Comparison of ENCODE assay signal across 34 cellular contexts in genomic region chr2:157220502-157220901, GRCh38. TPM values are rescaled to one million over a fixed set of nuclear protein-coding genes. Genes with fewer than 3 reads are reported as not detected.
"Had no signal": no experiment of that assay in that cellular context is flagged by ENCODE, and none has a peak within 500 bp of the region (broad histone marks: within the 10 kb centered on the region; RNA-seq: fewer than 3 reads in every experiment).

No MANE protein-coding gene starts in this region.

- DNase-seq: activated B cell treated with CpG ODN at 0.5 μM for 24 hours; activated CD4-positive, alpha-beta memory T cell treated with anti-CD3 and anti-CD28 coated beads for 36 hours; activated CD4-positive, alpha-beta T cell treated with anti-CD3 and anti-CD28 coated beads for 4 hours; activated CD4-positive, alpha-beta T cell treated with anti-CD3 and anti-CD28 coated beads, Interleukin-2, amount 10 ng/mL, durations not matched to agents 24 days and 14 days; activated CD4-positive, alpha-beta T cell treated with anti-CD3 and anti-CD28 coated beads, Interleukin-2, amount 50 U/mL, for 1 hour; activated CD4-positive, alpha-beta T cell treated with anti-CD3 and anti-CD28 coated beads, Interleukin-2, amount 50 U/mL, for 4 hours; activated CD4-positive, CD25-positive, alpha-beta regulatory T cell treated with anti-CD3 and anti-CD28 coated beads, Interleukin-2, amount 50 U/mL, for 72 hours; activated CD8-positive, alpha-beta memory T cell treated with anti-CD3 and anti-CD28 coated beads, Interleukin-2, amount 50 U/mL, for 4 hours; activated CD8-positive, alpha-beta T cell treated with anti-CD3 and anti-CD28 coated beads for 36 hours; activated effector memory CD4-positive, alpha-beta T cell treated with anti-CD3 and anti-CD28 coated beads, Interleukin-2, amount 50 U/mL, for 16 hours; activated gamma-delta T cell treated with Interleukin-2 at 50 U/mL for 16 hours; activated naive CD4-positive, alpha-beta T cell; activated naive CD4-positive, alpha-beta T cell treated with anti-CD3 and anti-CD28 coated beads for 36 hours; activated naive CD4-positive, alpha-beta T cell treated with anti-CD3 and anti-CD28 coated beads, Interleukin-2, amount 50 U/mL, for 16 hours; activated naive CD8-positive, alpha-beta T cell treated with anti-CD3 and anti-CD28 coated beads for 36 hours; activated T-cell treated with anti-CD3 and anti-CD28 coated beads for 4 hours; activated T-cell treated with anti-CD3 and anti-CD28 coated beads, Interleukin-2, amount 50 U/mL, for 1 hour; activated T-cell treated with anti-CD3 and anti-CD28 coated beads, Interleukin-2, amount 50 U/mL, for 4 hours; activated T-cell treated with anti-CD3 and anti-CD28 coated beads, Interleukin-2, amount 50 U/mL, for 72 hours; adrenal gland; amniotic stem cell; aorta; body of pancreas; brain microvascular endothelial cell; central memory CD4-positive, alpha-beta T cell; T-helper 1 cell; T-helper 2 cell; T-helper 9 cell had no signal

- H3K36me3 ChIP-seq: adrenal gland, brain microvascular endothelial cell, breast epithelium had no signal

- H3K4me3 ChIP-seq: adrenal gland, body of pancreas, breast epithelium had no signal

- H3K4me1 ChIP-seq: adrenal gland, body of pancreas, breast epithelium had no signal

- H3K27ac ChIP-seq: adrenal gland, body of pancreas, brain microvascular endothelial cell, breast epithelium, VCaP had no signal

- H3K27me3 ChIP-seq: adrenal gland, body of pancreas, brain microvascular endothelial cell, breast epithelium had no signal

- H3K9me3 ChIP-seq: adrenal gland, body of pancreas, breast epithelium had no signal

- ATAC-seq: activated CD8-positive, alpha-beta T cell treated with anti-CD3 and anti-CD28 coated beads for 36 hours; activated naive CD4-positive, alpha-beta T cell treated with anti-CD3 and anti-CD28 coated beads, Interleukin-2, amount 50 U/mL, for 72 hours; activated T-cell treated with anti-CD3 and anti-CD28 coated beads, Interleukin-2, amount 50 U/mL, for 4 hours; activated T-cell treated with anti-CD3 and anti-CD28 coated beads, Interleukin-2, amount 50 U/mL, for 72 hours; activated T-helper 17 cell treated with anti-CD3 and anti-CD28 coated beads, Interleukin-2, amount 50 U/mL, for 72 hours; body of pancreas had no signal

RNA-seq across cellular contexts. Expression of gene GALNT5, which starts 37.0 kb away (rescaled TPM):
- total RNA-seq: activated B cell treated with CpG ODN at 0.5 μM for 24 hours; activated CD4-positive, alpha-beta memory T cell treated with anti-CD3 and anti-CD28 coated beads for 36 hours; activated CD4-positive, alpha-beta T cell treated with anti-CD3 and anti-CD28 coated beads, Interleukin-2, amount 10 ng/mL, durations not matched to agents 24 days and 14 days; activated CD8-positive, alpha-beta memory T cell treated with anti-CD3 and anti-CD28 coated beads for 36 hours; activated CD8-positive, alpha-beta T cell treated with anti-CD3 and anti-CD28 coated beads for 36 hours; activated naive CD4-positive, alpha-beta T cell treated with anti-CD3 and anti-CD28 coated beads for 36 hours; activated naive CD8-positive, alpha-beta T cell treated with anti-CD3 and anti-CD28 coated beads for 36 hours; activated T-cell treated with anti-CD3 and anti-CD28 coated beads, Interleukin-2, amount 50 U/mL, for 72 hours; activated T-helper 1 cell treated with anti-CD3 and anti-CD28 coated beads, Interleukin-12 subunit alpha, Interleukin-12 subunit beta, Interleukin-2, Interleukin-4 antibody, amounts not matched to agents 30 ng/mL and 10 ng/mL and 1 ng/mL, durations not matched to agents 14 hours and 24 hours and 36 hours had no signal
